Comparison of ENCODE assay signal across 11 cellular contexts in genomic region chr6:100796049-100796823, GRCh38.
DNase-seq lines count a peak whose midpoint lies in the region; ATAC-seq and TF ChIP-seq lines count a peak whose summit lies in the region.
"Had no signal": no experiment of that assay in that cellular context is flagged by ENCODE, and none has a peak within 500 bp of the region (broad histone marks: within the 10 kb centered on the region; RNA-seq: fewer than 3 reads in every experiment).

No MANE protein-coding gene starts in this region.

- no peak overlapping the region for H3K27ac ChIP-seq in sigmoid colon
- H3K27ac ChIP-seq: ascending aorta had no signal

- no peak overlapping the region for H3K27ac Mint-ChIP-seq in activated CD8-positive, alpha-beta T cell treated with anti-CD3 and anti-CD28 coated beads, Interleukin-2, amount 10 ng/mL, durations not matched to agents 7 days and 5 days
- H3K27ac Mint-ChIP-seq: WTC11 had no signal

- H3K4me3 Mint-ChIP-seq in activated CD8-positive, alpha-beta T cell treated with anti-CD3 and anti-CD28 coated beads, Interleukin-2, amount 10 ng/mL, durations not matched to agents 7 days and 5 days, result no peak overlapping the region
- H3K4me3 Mint-ChIP-seq: WTC11 had no signal

- DNase-seq in germinal center (ENCODE audit: low spot score) (peak; percentile 14), anterior cingulate cortex (lab: John Stamatoyannopoulos, UW) (no peak), sigmoid colon (no peak), COLO668 (lab: John Stamatoyannopoulos, UW; ENCODE audit: unreplicated experiment) (no peak)
- DNase-seq in activated CD8-positive, alpha-beta T cell treated with anti-CD3 and anti-CD28 coated beads, Interleukin-2, amount 10 ng/mL, durations not matched to agents 7 days and 5 days, result no peak
- DNase-seq: stimulated activated CD4-positive, alpha-beta T cell treated with anti-CD3 and anti-CD28 coated beads, Interleukin-4, amount 100 ng/mL, for 4 hours had no signal

- 86 to 95% methylated on average over 4 of the region's 4 CpGs for WGBS in sigmoid colon, 2 donors

- H3K27me3 ChIP-seq in sigmoid colon, result no peaks in the 10 kb centered on the region
- H3K27me3 ChIP-seq: ascending aorta had no signal

- peaks cover 32% of the 10 kb centered on the region for H3K36me3 Mint-ChIP-seq in activated CD8-positive, alpha-beta T cell treated with anti-CD3 and anti-CD28 coated beads, Interleukin-2, amount 10 ng/mL, durations not matched to agents 7 days and 5 days (ENCODE audit: low read depth)
- H3K36me3 Mint-ChIP-seq: WTC11 had no signal

- no peaks in the 10 kb centered on the region for H3K4me1 Mint-ChIP-seq in activated CD8-positive, alpha-beta T cell treated with anti-CD3 and anti-CD28 coated beads, Interleukin-2, amount 10 ng/mL, durations not matched to agents 7 days and 5 days (ENCODE audit: low read depth)
- H3K4me1 Mint-ChIP-seq: WTC11 had no signal

- H3K4me1 ChIP-seq in sigmoid colon, result no peaks in the 10 kb centered on the region
- H3K4me1 ChIP-seq: ascending aorta had no signal

- TF ChIP-seq CTCF in sigmoid colon (IDR thresholded peaks at IDR 0.05), result no peak

- POLR2A ChIA-PET in activated CD8-positive, alpha-beta T cell treated with anti-CD3 and anti-CD28 coated beads, Interleukin-2, amount 10 ng/mL, durations not matched to agents 7 days and 5 days (lab: Charles Lee), result no interaction called here

- no peaks in the 10 kb centered on the region for H3K9me3 Mint-ChIP-seq in activated CD8-positive, alpha-beta T cell treated with anti-CD3 and anti-CD28 coated beads, Interleukin-2, amount 10 ng/mL, durations not matched to agents 7 days and 5 days (ENCODE audit: insufficient read depth)
- H3K9me3 Mint-ChIP-seq: WTC11 had no signal

- TF ChIP-seq POLR2A in sigmoid colon (IDR thresholded peaks at IDR 0.05), result no peak

- H3K36me3 ChIP-seq in sigmoid colon, result peaks cover 0 to 6% (median 0%) of the 10 kb centered on the region in 4 donors

- CTCF ChIA-PET in activated CD8-positive, alpha-beta T cell treated with anti-CD3 and anti-CD28 coated beads, Interleukin-2, amount 10 ng/mL, durations not matched to agents 7 days and 5 days (lab: Charles Lee), result no interaction called here

- H3K27me3 Mint-ChIP-seq in activated CD8-positive, alpha-beta T cell treated with anti-CD3 and anti-CD28 coated beads, Interleukin-2, amount 10 ng/mL, durations not matched to agents 7 days and 5 days (ENCODE audit: low read depth), result no peaks in the 10 kb centered on the region

- peak; percentile 83 for ATAC-seq in GM18873 (IDR thresholded peaks at IDR 0.05; ENCODE audit: low FRiP score, unreplicated experiment)
- peak; percentile 67 for ATAC-seq in HG02571 (IDR thresholded peaks at IDR 0.05; ENCODE audit: unreplicated experiment)
- peak; percentile 83 for ATAC-seq in HG03558 (IDR thresholded peaks at IDR 0.05; ENCODE audit: extremely low read depth, unreplicated experiment)
- ATAC-seq in activated CD8-positive, alpha-beta T cell treated with anti-CD3 and anti-CD28 coated beads, Interleukin-2, amount 10 ng/mL, durations not matched to agents 7 days and 5 days, result no peak
- ATAC-seq: WTC11 had no signal

- no peak overlapping the region for H3K4me3 ChIP-seq in sigmoid colon
- H3K4me3 ChIP-seq: ascending aorta had no signal

- no peaks in the 10 kb centered on the region for H3K9me3 ChIP-seq in sigmoid colon
- H3K9me3 ChIP-seq: ascending aorta had no signal

- intact Hi-C loops in sigmoid colon (cut with DNase I), result no loop called here

- no peak for TF ChIP-seq EP300 in sigmoid colon (IDR thresholded peaks at IDR 0.05)
